ENCODE assay signal across 1 cellular context in the genomic region with DNA sequence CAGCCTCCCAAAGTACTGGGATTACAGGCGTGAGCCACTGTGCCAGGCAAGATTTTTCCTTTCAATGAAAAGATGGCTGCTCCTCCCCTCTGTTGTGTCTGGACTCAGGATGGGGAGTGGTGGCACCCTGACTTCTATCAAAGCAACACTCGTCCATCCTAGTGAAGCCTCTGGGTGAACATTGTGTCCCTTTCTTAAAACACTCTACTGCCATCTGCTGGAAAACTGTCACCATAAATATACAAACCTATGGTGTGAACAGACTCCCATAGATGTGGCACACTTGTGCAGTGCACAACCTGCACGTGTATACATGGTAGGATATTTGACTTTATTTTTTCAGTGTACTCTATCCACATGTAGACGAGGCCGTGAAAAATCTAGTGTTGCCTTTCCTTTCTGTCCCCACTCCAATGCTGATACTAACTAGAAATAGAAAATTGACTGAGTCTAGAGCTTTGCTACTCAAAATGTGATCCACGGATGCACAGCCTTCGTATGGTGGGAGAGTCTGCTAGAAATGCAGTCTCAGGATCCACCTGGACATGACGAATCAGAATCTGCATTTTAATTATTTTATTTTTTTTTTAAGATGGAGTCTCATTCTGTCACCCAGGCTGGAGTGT.
TF ChIP-seq lines count a peak whose summit lies in the region.

No MANE protein-coding gene starts in this region.

TF ChIP-seq in GM12878, 131 proteins besides CTCF, POLR2A, EP300 and RAD21 (continued from another document):
- TF ChIP-seq, protein P1, sequence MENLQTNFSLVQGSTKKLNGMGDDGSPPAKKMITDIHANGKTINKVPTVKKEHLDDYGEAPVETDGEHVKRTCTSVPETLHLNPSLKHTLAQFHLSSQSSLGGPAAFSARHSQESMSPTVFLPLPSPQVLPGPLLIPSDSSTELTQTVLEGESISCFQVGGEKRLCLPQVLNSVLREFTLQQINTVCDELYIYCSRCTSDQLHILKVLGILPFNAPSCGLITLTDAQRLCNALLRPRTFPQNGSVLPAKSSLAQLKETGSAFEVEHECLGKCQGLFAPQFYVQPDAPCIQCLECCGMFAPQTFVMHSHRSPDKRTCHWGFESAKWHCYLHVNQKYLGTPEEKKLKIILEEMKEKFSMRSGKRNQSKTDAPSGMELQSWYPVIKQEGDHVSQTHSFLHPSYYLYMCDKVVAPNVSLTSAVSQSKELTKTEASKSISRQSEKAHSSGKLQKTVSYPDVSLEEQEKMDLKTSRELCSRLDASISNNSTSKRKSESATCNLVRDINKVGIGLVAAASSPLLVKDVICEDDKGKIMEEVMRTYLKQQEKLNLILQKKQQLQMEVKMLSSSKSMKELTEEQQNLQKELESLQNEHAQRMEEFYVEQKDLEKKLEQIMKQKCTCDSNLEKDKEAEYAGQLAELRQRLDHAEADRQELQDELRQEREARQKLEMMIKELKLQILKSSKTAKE (IDR thresholded peaks at IDR 0.05; ENCODE audit: low read depth, poor library complexity, severe bottlenecking) = peak; percentile 28
- TF ChIP-seq, protein P2, sequence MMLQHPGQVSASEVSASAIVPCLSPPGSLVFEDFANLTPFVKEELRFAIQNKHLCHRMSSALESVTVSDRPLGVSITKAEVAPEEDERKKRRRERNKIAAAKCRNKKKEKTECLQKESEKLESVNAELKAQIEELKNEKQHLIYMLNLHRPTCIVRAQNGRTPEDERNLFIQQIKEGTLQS (IDR thresholded peaks at IDR 0.05; ENCODE audit: borderline replicate concordance, extremely low read depth, low read depth, low read length) = no peak
